Comparison of ENCODE assay signal across 9 cellular contexts in genomic region chr1:118151312-118151937, GRCh38. TPM values are rescaled to one million over a fixed set of nuclear protein-coding genes. Genes with fewer than 3 reads are reported as not detected.
DNase-seq lines count a peak whose midpoint lies in the region; ATAC-seq and TF ChIP-seq lines count a peak whose summit lies in the region.
"Had no signal": no experiment of that assay in that cellular context is flagged by ENCODE, and none has a peak within 500 bp of the region (broad histone marks: within the 10 kb centered on the region; RNA-seq: fewer than 3 reads in every experiment).

No MANE protein-coding gene starts in this region.

- no peak overlapping the region for H3K27ac ChIP-seq in left ventricle myocardium inferior (replicated peaks)

- CTCF ChIA-PET in activated CD8-positive, alpha-beta T cell treated with anti-CD3 and anti-CD28 coated beads for 36 hours (lab: Charles Lee) = interaction anchor here (0.9 to 1.2 kb wide), 2 partner anchors 23 to 74 kb away, joined by 3 to 4 read pairs; no protein-coding TSS in a partner anchor

- H3K4me3 Mint-ChIP-seq in activated CD8-positive, alpha-beta T cell treated with anti-CD3 and anti-CD28 coated beads for 36 hours = no peak overlapping the region
- H3K4me3 Mint-ChIP-seq: central memory CD8-positive, alpha-beta T cell had no signal

- H3K27me3 Mint-ChIP-seq in activated CD8-positive, alpha-beta T cell treated with anti-CD3 and anti-CD28 coated beads for 36 hours = no peaks in the 10 kb centered on the region
- H3K27me3 Mint-ChIP-seq: central memory CD8-positive, alpha-beta T cell had no signal

- no peak overlapping the region for H3K27ac Mint-ChIP-seq in activated CD8-positive, alpha-beta T cell treated with anti-CD3 and anti-CD28 coated beads for 36 hours

- H3K9me3 Mint-ChIP-seq in activated CD8-positive, alpha-beta T cell treated with anti-CD3 and anti-CD28 coated beads for 36 hours = no peaks in the 10 kb centered on the region
- H3K9me3 Mint-ChIP-seq: central memory CD8-positive, alpha-beta T cell had no signal

- H3K9me3 ChIP-seq in left ventricle myocardium inferior (replicated peaks) = no peaks in the 10 kb centered on the region

- peaks cover 9% of the 10 kb centered on the region for H3K27me3 ChIP-seq in left ventricle myocardium inferior (ENCODE audit: low read depth)

- no peak overlapping the region for H3K4me3 ChIP-seq in left ventricle myocardium inferior
- H3K4me3 ChIP-seq in retinal pigment epithelial cell (ENCODE audit: low read length) = no peak overlapping the region

- POLR2A ChIA-PET in activated CD8-positive, alpha-beta T cell treated with anti-CD3 and anti-CD28 coated beads for 36 hours (lab: Charles Lee) = interaction anchor here (1.0 kb wide), 1 partner anchor 19 kb away, joined by 4 read pairs; no protein-coding TSS in a partner anchor

- peak; percentile 83 for TF ChIP-seq CTCF in activated CD8-positive, alpha-beta T cell treated with anti-CD3 and anti-CD28 coated beads for 36 hours (IDR thresholded peaks at IDR 0.05)
- TF ChIP-seq CTCF in left ventricle myocardium inferior (IDR thresholded peaks at IDR 0.05; ENCODE audit: borderline replicate concordance) (peak; percentile 70), retinal pigment epithelial cell (conservative IDR thresholded peaks at IDR 0.05; ENCODE audit: low read depth, low read length) (peak; percentile 80)

- no peaks in the 10 kb centered on the region for H3K4me1 ChIP-seq in left ventricle myocardium inferior

- H3K4me1 Mint-ChIP-seq in activated CD8-positive, alpha-beta T cell treated with anti-CD3 and anti-CD28 coated beads for 36 hours (ENCODE audit: low read depth) = no peaks in the 10 kb centered on the region
- H3K4me1 Mint-ChIP-seq: central memory CD8-positive, alpha-beta T cell had no signal

- peak; percentile 63 for DNase-seq in activated effector memory CD4-positive, alpha-beta T cell treated with anti-CD3 and anti-CD28 coated beads, Interleukin-2, amount 50 U/mL, for 16 hours
- no peak for DNase-seq in activated effector memory CD4-positive, alpha-beta T cell treated with Interleukin-2 at 50 U/mL for 16 hours
- DNase-seq in NCI-H1694 treated with DMSO at 0.1 percent for 48 hours (lab: John Stamatoyannopoulos, UW) (peak; percentile 29), left ventricle myocardium inferior (no peak), retinal pigment epithelial cell (ENCODE audit: low read depth) (no peak), DMS153 (lab: John Stamatoyannopoulos, UW) (no peak)
- peak; percentile 66 for DNase-seq in activated CD8-positive, alpha-beta T cell treated with anti-CD3 and anti-CD28 coated beads for 36 hours

- no peaks in the 10 kb centered on the region for H3K36me3 ChIP-seq in left ventricle myocardium inferior

- H3K36me3 Mint-ChIP-seq in activated CD8-positive, alpha-beta T cell treated with anti-CD3 and anti-CD28 coated beads for 36 hours (ENCODE audit: low read depth) = no peaks in the 10 kb centered on the region

- intact Hi-C loops in activated CD8-positive, alpha-beta T cell treated with anti-CD3 and anti-CD28 coated beads for 36 hours (cut with micrococcal nuclease) = loop anchor here (5.0 kb wide), 1 partner anchor 856 kb away; no protein-coding TSS in a partner anchor
- intact Hi-C loops in left ventricle myocardium inferior (cut with micrococcal nuclease) = no loop called here

- no peak for ATAC-seq in activated CD8-positive, alpha-beta T cell treated with anti-CD3 and anti-CD28 coated beads for 36 hours
- ATAC-seq in HG02763 (IDR thresholded peaks at IDR 0.05; ENCODE audit: unreplicated experiment) = no peak

RNA-seq across cellular contexts. Expression of gene SPAG17, which starts 33.6 kb away (rescaled TPM):
- total RNA-seq in activated CD8-positive, alpha-beta T cell treated with anti-CD3 and anti-CD28 coated beads for 36 hours = not detected
- not detected for total RNA-seq in left ventricle myocardium inferior

Comparison
In these comparisons a context has a peak if more than half of its experiments do, and no peak if none do; other contexts are left out.
1. DNase-seq: peak in activated effector memory CD4-positive, alpha-beta T cell treated with anti-CD3 and anti-CD28 coated beads, Interleukin-2, amount 50 U/mL, for 16 hours (single experiment), NCI-H1694 treated with DMSO at 0.1 percent for 48 hours (single experiment) and activated CD8-positive, alpha-beta T cell treated with anti-CD3 and anti-CD28 coated beads for 36 hours (single experiment); none in activated effector memory CD4-positive, alpha-beta T cell treated with Interleukin-2 at 50 U/mL for 16 hours (single experiment), left ventricle myocardium inferior (single experiment), retinal pigment epithelial cell (single experiment) and DMS153 (single experiment).
2. Peak in every context shown above with its lines, with median percentiles within 50 percentile points of each other: CTCF ChIP-seq.